Comparison of ENCODE assay signal across 18 cellular contexts in genomic region chr19:34957830-34958751, GRCh38.
"Had no signal": no experiment of that assay in that cellular context is flagged by ENCODE, and none has a peak within 500 bp of the region (broad histone marks: within the 10 kb centered on the region; RNA-seq: fewer than 3 reads in every experiment).

No MANE protein-coding gene starts in this region.

- H3K27me3 Mint-ChIP-seq: activated naive CD4-positive, alpha-beta T cell treated with anti-CD3 and anti-CD28 coated beads, Interleukin-2, amount 10 ng/mL, durations not matched to agents 7 days and 5 days had no signal

- DNase-seq: activated CD4-positive, alpha-beta T cell treated with anti-CD3 and anti-CD28 coated beads for 4 hours; activated naive CD4-positive, alpha-beta T cell treated with anti-CD3 and anti-CD28 coated beads, Interleukin-2, amount 10 ng/mL, durations not matched to agents 7 days and 5 days; activated T-cell treated with anti-CD3 and anti-CD28 coated beads for 4 hours; body of pancreas; central memory CD4-positive, alpha-beta T cell; cortex of kidney; effector memory CD4-positive, alpha-beta T cell; left ventricle myocardium superior; sigmoid colon; stimulated activated CD4-positive, alpha-beta T cell treated with anti-CD3 and anti-CD28 coated beads, Interleukin-12 subunit alpha, Interleukin-12 subunit beta, amount 100 ng/mL, for 4 hours; stimulated activated naive CD4-positive, alpha-beta T cell treated with Interleukin-2 at 50 U/mL for 16 hours; testis had no signal

- H3K4me3 ChIP-seq: adrenal gland, body of pancreas, gastroesophageal sphincter, hepatocyte, prostate gland, sigmoid colon, testis had no signal

- ATAC-seq: body of pancreas, gastroesophageal sphincter, left ventricle myocardium superior had no signal

- H3K27ac Mint-ChIP-seq: activated naive CD4-positive, alpha-beta T cell treated with anti-CD3 and anti-CD28 coated beads, Interleukin-2, amount 10 ng/mL, durations not matched to agents 7 days and 5 days; activated T-helper 2 cell treated with anti-CD3 and anti-CD28 coated beads, Interferon-gamma antibody, Interleukin-2, Interleukin-4, amounts not matched to agents 10 μg/mL and 5 μg/mL and 100 μg/mL, durations not matched to agents 14 hours and 24 hours and 36 hours; T-helper 1 cell treated with Interleukin-12 subunit alpha and Interleukin-12 subunit beta and Interleukin-4 antibody, amounts not matched to agents 30 μg/mL and 1 μg/mL, for 36 hours had no signal

- H3K27me3 ChIP-seq: adrenal gland, body of pancreas, gastroesophageal sphincter, hepatocyte, sigmoid colon, testis had no signal

- H3K4me1 ChIP-seq: prostate gland had no signal

- H3K27ac ChIP-seq: adrenal gland, body of pancreas, gastroesophageal sphincter, hepatocyte, prostate gland, sigmoid colon, testis had no signal

- H3K4me3 Mint-ChIP-seq: activated naive CD4-positive, alpha-beta T cell treated with anti-CD3 and anti-CD28 coated beads, Interleukin-2, amount 10 ng/mL, durations not matched to agents 7 days and 5 days; T-helper 1 cell treated with Interleukin-12 subunit alpha and Interleukin-12 subunit beta and Interleukin-4 antibody, amounts not matched to agents 30 μg/mL and 1 μg/mL, for 36 hours had no signal

- H3K4me2 ChIP-seq: hepatocyte had no signal

- H3K9me3 ChIP-seq: testis had no signal
